2 cellular contexts compared by ENCODE assay signal in genomic region chr2:30252723-30253688, GRCh38.
TF ChIP-seq lines count a peak whose summit lies in the region.

No MANE protein-coding gene starts in this region.

TF ChIP-seq in SK-N-SH treated with all-trans-retinoic acid at 6 μM for 48 hours, 23 proteins besides CTCF, POLR2A, EP300 and RAD21 (continued from another document):
- TF ChIP-seq, protein P1, sequence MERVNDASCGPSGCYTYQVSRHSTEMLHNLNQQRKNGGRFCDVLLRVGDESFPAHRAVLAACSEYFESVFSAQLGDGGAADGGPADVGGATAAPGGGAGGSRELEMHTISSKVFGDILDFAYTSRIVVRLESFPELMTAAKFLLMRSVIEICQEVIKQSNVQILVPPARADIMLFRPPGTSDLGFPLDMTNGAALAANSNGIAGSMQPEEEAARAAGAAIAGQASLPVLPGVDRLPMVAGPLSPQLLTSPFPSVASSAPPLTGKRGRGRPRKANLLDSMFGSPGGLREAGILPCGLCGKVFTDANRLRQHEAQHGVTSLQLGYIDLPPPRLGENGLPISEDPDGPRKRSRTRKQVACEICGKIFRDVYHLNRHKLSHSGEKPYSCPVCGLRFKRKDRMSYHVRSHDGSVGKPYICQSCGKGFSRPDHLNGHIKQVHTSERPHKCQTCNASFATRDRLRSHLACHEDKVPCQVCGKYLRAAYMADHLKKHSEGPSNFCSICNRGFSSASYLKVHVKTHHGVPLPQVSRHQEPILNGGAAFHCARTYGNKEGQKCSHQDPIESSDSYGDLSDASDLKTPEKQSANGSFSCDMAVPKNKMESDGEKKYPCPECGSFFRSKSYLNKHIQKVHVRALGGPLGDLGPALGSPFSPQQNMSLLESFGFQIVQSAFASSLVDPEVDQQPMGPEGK (CRISPR knock-in tag; IDR thresholded peaks at IDR 0.05; ENCODE audit: borderline replicate concordance) = no peak
- TF ChIP-seq ISL1 (CRISPR knock-in tag; IDR thresholded peaks at IDR 0.05) = peak; percentile 86
- TF ChIP-seq BACH2 (CRISPR knock-in tag; IDR thresholded peaks at IDR 0.05; ENCODE audit: borderline replicate concordance) = no peak
- no peak for TF ChIP-seq TCF4 (CRISPR knock-in tag; IDR thresholded peaks at IDR 0.05; ENCODE audit: borderline replicate concordance)
- no peak for TF ChIP-seq TSHZ2 (CRISPR knock-in tag; IDR thresholded peaks at IDR 0.05)
- TF ChIP-seq CSDC2 (CRISPR knock-in tag; IDR thresholded peaks at IDR 0.05) = no peak
- TF ChIP-seq, protein P2, sequence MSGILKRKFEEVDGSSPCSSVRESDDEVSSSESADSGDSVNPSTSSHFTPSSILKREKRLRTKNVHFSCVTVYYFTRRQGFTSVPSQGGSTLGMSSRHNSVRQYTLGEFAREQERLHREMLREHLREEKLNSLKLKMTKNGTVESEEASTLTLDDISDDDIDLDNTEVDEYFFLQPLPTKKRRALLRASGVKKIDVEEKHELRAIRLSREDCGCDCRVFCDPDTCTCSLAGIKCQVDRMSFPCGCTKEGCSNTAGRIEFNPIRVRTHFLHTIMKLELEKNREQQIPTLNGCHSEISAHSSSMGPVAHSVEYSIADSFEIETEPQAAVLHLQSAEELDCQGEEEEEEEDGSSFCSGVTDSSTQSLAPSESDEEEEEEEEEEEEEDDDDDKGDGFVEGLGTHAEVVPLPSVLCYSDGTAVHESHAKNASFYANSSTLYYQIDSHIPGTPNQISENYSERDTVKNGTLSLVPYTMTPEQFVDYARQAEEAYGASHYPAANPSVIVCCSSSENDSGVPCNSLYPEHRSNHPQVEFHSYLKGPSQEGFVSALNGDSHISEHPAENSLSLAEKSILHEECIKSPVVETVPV (CRISPR knock-in tag; IDR thresholded peaks at IDR 0.05) = no peak
- TF ChIP-seq, protein P3, sequence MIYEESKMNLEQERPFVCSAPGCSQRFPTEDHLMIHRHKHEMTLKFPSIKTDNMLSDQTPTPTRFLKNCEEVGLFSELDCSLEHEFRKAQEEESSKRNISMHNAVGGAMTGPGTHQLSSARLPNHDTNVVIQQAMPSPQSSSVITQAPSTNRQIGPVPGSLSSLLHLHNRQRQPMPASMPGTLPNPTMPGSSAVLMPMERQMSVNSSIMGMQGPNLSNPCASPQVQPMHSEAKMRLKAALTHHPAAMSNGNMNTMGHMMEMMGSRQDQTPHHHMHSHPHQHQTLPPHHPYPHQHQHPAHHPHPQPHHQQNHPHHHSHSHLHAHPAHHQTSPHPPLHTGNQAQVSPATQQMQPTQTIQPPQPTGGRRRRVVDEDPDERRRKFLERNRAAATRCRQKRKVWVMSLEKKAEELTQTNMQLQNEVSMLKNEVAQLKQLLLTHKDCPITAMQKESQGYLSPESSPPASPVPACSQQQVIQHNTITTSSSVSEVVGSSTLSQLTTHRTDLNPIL (CRISPR knock-in tag; IDR thresholded peaks at IDR 0.05; ENCODE audit: low read depth) = no peak

TF ChIP-seq in K562, 482 proteins besides CTCF, POLR2A, EP300 and RAD21 (continued from another document and continues in another):
- TF ChIP-seq, protein P4, sequence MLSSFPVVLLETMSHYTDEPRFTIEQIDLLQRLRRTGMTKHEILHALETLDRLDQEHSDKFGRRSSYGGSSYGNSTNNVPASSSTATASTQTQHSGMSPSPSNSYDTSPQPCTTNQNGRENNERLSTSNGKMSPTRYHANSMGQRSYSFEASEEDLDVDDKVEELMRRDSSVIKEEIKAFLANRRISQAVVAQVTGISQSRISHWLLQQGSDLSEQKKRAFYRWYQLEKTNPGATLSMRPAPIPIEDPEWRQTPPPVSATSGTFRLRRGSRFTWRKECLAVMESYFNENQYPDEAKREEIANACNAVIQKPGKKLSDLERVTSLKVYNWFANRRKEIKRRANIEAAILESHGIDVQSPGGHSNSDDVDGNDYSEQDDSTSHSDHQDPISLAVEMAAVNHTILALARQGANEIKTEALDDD (IDR thresholded peaks at IDR 0.05) = peak; percentile 84
- peak; percentile 61 for TF ChIP-seq CHAMP1 (IDR thresholded peaks at IDR 0.05)
- TF ChIP-seq ZMIZ1 (IDR thresholded peaks at IDR 0.05; ENCODE audit: low read depth in 2 of 2, low read length in 2 of 2) = peak in 1 of 2 experiments; percentile 86; a peak in 2 of 4 replicates
- peak; percentile 74 for TF ChIP-seq NUFIP1 (IDR thresholded peaks at IDR 0.05; ENCODE audit: partially characterized antibody)
- TF ChIP-seq BCOR (IDR thresholded peaks at IDR 0.05) = peak; percentile 74; the same call in 1 of the 2 replicates
- TF ChIP-seq HNRNPL (IDR thresholded peaks at IDR 0.05; ENCODE audit: low read depth, low read length) = no peak
- TF ChIP-seq EP400 (IDR thresholded peaks at IDR 0.05) = peak; percentile 76
- no peak for TF ChIP-seq ZNF695 (CRISPR knock-in tag; IDR thresholded peaks at IDR 0.05)
- no peak for TF ChIP-seq FOXJ3 (CRISPR knock-in tag; IDR thresholded peaks at IDR 0.05)
- TF ChIP-seq, protein P5, sequence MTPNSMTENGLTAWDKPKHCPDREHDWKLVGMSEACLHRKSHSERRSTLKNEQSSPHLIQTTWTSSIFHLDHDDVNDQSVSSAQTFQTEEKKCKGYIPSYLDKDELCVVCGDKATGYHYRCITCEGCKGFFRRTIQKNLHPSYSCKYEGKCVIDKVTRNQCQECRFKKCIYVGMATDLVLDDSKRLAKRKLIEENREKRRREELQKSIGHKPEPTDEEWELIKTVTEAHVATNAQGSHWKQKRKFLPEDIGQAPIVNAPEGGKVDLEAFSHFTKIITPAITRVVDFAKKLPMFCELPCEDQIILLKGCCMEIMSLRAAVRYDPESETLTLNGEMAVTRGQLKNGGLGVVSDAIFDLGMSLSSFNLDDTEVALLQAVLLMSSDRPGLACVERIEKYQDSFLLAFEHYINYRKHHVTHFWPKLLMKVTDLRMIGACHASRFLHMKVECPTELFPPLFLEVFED (CRISPR knock-in tag; conservative IDR thresholded peaks at IDR 0.05) = 0 out of 2 replicates have a peak, but pooled peaks have one; percentile 33
- no peak for TF ChIP-seq RUNX1 (IDR thresholded peaks at IDR 0.05; ENCODE audit: low read depth)
- peak; percentile 45; the same call in 1 of the 2 replicates for TF ChIP-seq TRIM28 (IDR thresholded peaks at IDR 0.05)
- peak; percentile 99 for TF ChIP-seq DPF2 (IDR thresholded peaks at IDR 0.05)
- TF ChIP-seq TSHZ1 (CRISPR knock-in tag; IDR thresholded peaks at IDR 0.05) = no peak
- no peak for TF ChIP-seq BRF1 (IDR thresholded peaks at IDR 0.05; ENCODE audit: borderline replicate concordance, extremely low read depth, insufficient read length)
